In genomic region chr3:194204036-194204792, GRCh38 we compare ENCODE assay signal across 7 cellular contexts.
DNase-seq lines count a peak whose midpoint lies in the region; ATAC-seq, FAIRE-seq and TF ChIP-seq lines count a peak whose summit lies in the region.

No MANE protein-coding gene starts in this region.

- POLR2A ChIA-PET in GM12878 (lab: Charles Lee), result no interaction called here

- 13% methylated on average over 46 of the region's 70 CpGs for WGBS in GM12878 (ENCODE audit: insufficient coverage, insufficient replicate concordance, low lambda C conversion rate, missing lambda C conversion rate)
- WGBS in mesodermal cell (ENCODE audit: insufficient coverage in 2 of 2), 2 experiments, result 7% methylated on average over 59 to 70 of the region's 70 CpGs

- no TSS peak for BruUV-seq in GM12878 (replicated peaks; lab: Mats Ljungman, UMichigan)

- H3K79me2 ChIP-seq in GM12878 (ENCODE audit: control insufficient read depth, insufficient read depth, low read length), result no peaks in the 10 kb centered on the region

- peak overlapping the region; percentile 68 for H2AFZ ChIP-seq in GM12878 (ENCODE audit: control insufficient read depth, low read depth, low read length)

- SMC1A ChIA-PET in GM12878 (lab: Charles Lee; ENCODE audit: uncharacterized antibody, unreplicated experiment), result no interaction called here

- H3K27ac ChIP-seq in GM12878 (ENCODE audit: control insufficient read depth, insufficient read depth) (no peak overlapping the region), mesodermal cell (ENCODE audit: low read depth, low read length, severe bottlenecking) (no peak overlapping the region)

- peaks cover 42% of the 10 kb centered on the region for H3K27me3 Mint-ChIP-seq in IgD-negative memory B cell

- no peak for TF ChIP-seq CTCF in GM12878 (IDR thresholded peaks at IDR 0.05 in 2 of 3, conservative IDR thresholded peaks at IDR 0.05 in 1 of 3; ENCODE audit: control insufficient read depth in 2 of 3, extremely low read depth in 1 of 3, insufficient read depth in 1 of 3, low read depth in 3 of 3, low read length in 3 of 3)

- no peak for DNase-seq in GM12878 (ENCODE audit: low read depth, low spot score)

- H3K4me1 ChIP-seq in GM12878 (ENCODE audit: control insufficient read depth, insufficient read depth, low read length), result peaks cover 5% of the 10 kb centered on the region
- peaks cover 11% of the 10 kb centered on the region for H3K4me1 ChIP-seq in mesodermal cell (ENCODE audit: control insufficient read depth, insufficient read depth, low read length, poor library complexity, severe bottlenecking)

- RAD21 ChIA-PET in GM12878 (lab: Charles Lee; ENCODE audit: unreplicated experiment), result no interaction called here

- peak overlapping the region in 1 of 3 donors; percentile 44 for H3K27ac Mint-ChIP-seq in IgD-negative memory B cell

- H3K4me3 Mint-ChIP-seq in IgD-negative memory B cell, result peak overlapping the region; percentile 56 to 93 (median 72)

- no peaks in the 10 kb centered on the region for H4K20me1 ChIP-seq in GM12878 (ENCODE audit: control insufficient read depth, insufficient read depth)

- in situ Hi-C loops in GM12878 (cut with MboI), result no loop called here

- TF ChIP-seq POLR2A in GM12878 (IDR thresholded peaks at IDR 0.05; ENCODE audit: low read depth, low read length), result no peak

- peak overlapping the region; percentile 75 for H3K4me2 ChIP-seq in GM12878 (ENCODE audit: control insufficient read depth, insufficient read depth)

- peaks cover 3% of the 10 kb centered on the region for H3K36me3 Mint-ChIP-seq in IgD-negative memory B cell

- no peaks in the 10 kb centered on the region for H3K36me3 ChIP-seq in GM12878 (ENCODE audit: control insufficient read depth in 2 of 2, insufficient read depth in 2 of 2, low read length in 1 of 2)
- no peaks in the 10 kb centered on the region for H3K36me3 ChIP-seq in mesodermal cell (ENCODE audit: control insufficient read depth, insufficient read depth, low read length)

- no peak for FAIRE-seq in GM12878 (lab: Jason Lieb, UNC)

- intact Hi-C loops in GM12878 (cut with micrococcal nuclease; ENCODE audit: unreplicated experiment), result no loop called here

- H3K27me3 ChIP-seq in GM12878 (replicated peaks in 1 of 2; ENCODE audit: control insufficient read depth in 2 of 2, insufficient read depth in 2 of 2, low read length in 1 of 2), result peaks cover 0 to 3% of the 10 kb centered on the region in 2 experiments; a peak in 2 of 4 replicates

- peak overlapping the region; percentile 36; the same call in 1 of the 2 replicates for H3K4me3 ChIP-seq in GM12878
- peak overlapping the region; percentile 25 for H3K4me3 ChIP-seq in mesodermal cell (ENCODE audit: extremely low read depth, insufficient read depth, low read length, poor library complexity, severe bottlenecking)

- H3K9ac ChIP-seq in GM12878 (ENCODE audit: control insufficient read depth, insufficient read depth, low read length), result no peak overlapping the region

- TF ChIP-seq EP300 in GM12878 (IDR thresholded peaks at IDR 0.05; ENCODE audit: borderline replicate concordance in 1 of 2, control insufficient read depth in 1 of 2, low read depth in 2 of 2, low read length in 2 of 2), result no peak

- H3K4me1 Mint-ChIP-seq in IgD-negative memory B cell, result peaks cover 11 to 18% (median 15%) of the 10 kb centered on the region in 3 donors

- peak; percentile 49 for ATAC-seq in GM18907 (IDR thresholded peaks at IDR 0.05; ENCODE audit: unreplicated experiment)
- ATAC-seq in GM12878, result no peak
- no peak for ATAC-seq in HG03442 (IDR thresholded peaks at IDR 0.05; ENCODE audit: unreplicated experiment)
- ATAC-seq in GM19035 (IDR thresholded peaks at IDR 0.05; ENCODE audit: unreplicated experiment), result no peak
- ATAC-seq in GM18861 (IDR thresholded peaks at IDR 0.05; ENCODE audit: unreplicated experiment), result no peak

- H3K9me3 ChIP-seq in GM12878 (replicated peaks; ENCODE audit: control insufficient read depth, insufficient read depth, low read length) (no peaks in the 10 kb centered on the region), mesodermal cell (ENCODE audit: control insufficient read depth, low read length) (no peaks in the 10 kb centered on the region)

- TF ChIP-seq RAD21 in GM12878 (IDR thresholded peaks at IDR 0.05; ENCODE audit: insufficient read depth, low read depth, low read length), result no peak

- CTCF ChIA-PET in GM12878 (lab: Yijun Ruan, JAX), result no interaction called here

- H3K9me3 Mint-ChIP-seq in IgD-negative memory B cell, result no peaks in the 10 kb centered on the region

TF ChIP-seq in GM12878, 131 proteins besides CTCF, POLR2A, EP300 and RAD21:
- TF ChIP-seq SREBF2 (IDR thresholded peaks at IDR 0.05; ENCODE audit: low read length) (no peak), NRF1 (conservative IDR thresholded peaks at IDR 0.05; ENCODE audit: low read depth, low read length) (no peak), MEF2B (IDR thresholded peaks at IDR 0.05; ENCODE audit: partially characterized antibody, poor library complexity, severe bottlenecking) (no peak), ATF2 (IDR thresholded peaks at IDR 0.05; ENCODE audit: low read length) (no peak), IKZF1 (conservative IDR thresholded peaks at IDR 0.05) (no peak), EGR1 (IDR thresholded peaks at IDR 0.05; ENCODE audit: borderline replicate concordance in 1 of 2, low read depth in 2 of 2, low read length in 2 of 2) (peak in 1 of 2 experiments; percentile 46; a peak in 1 of 3 replicates)
TF ChIP-seq in GM12878: peak in this region for 1.
